In genomic region chr19:45079063-45079910, GRCh38 we compare ENCODE assay signal across 7 cellular contexts. TPM values are rescaled to one million over a fixed set of nuclear protein-coding genes. Genes with fewer than 3 reads are reported as not detected.
DNase-seq lines count a peak whose midpoint lies in the region; ATAC-seq and TF ChIP-seq lines count a peak whose summit lies in the region.

Gene GEMIN7, plus strand, starts transcription at chr19:45079260. Its CDS starts 10,855 bp downstream, at chr19:45090115.

- DNase-seq in Karpas-422: peak; percentile 94
- peak; percentile 38 to 61 for DNase-seq in SHP77 (lab: John Stamatoyannopoulos, UW)
- DNase-seq in activated gamma-delta T cell (lab: John Stamatoyannopoulos, UW): peak; percentile 67
- DNase-seq in foreskin keratinocyte: peak in 1 of 2 donors; percentile 45
- peak; percentile 37 for DNase-seq in stromal cell of bone marrow (ENCODE audit: low read depth)

- H2AFZ ChIP-seq in Karpas-422 (ENCODE audit: low read length) (peak within 1 kb of the TSS; percentile 57; the same call in 1 of the 2 replicates), neuron (ENCODE audit: low read depth, low read length) (peak within 1 kb of the TSS; percentile 91)

- H3K27me3 ChIP-seq in Karpas-422 (ENCODE audit: low read length) (no peaks in the 10 kb centered on the region), foreskin keratinocyte (no peaks in the 10 kb centered on the region), neuron (ENCODE audit: insufficient read depth, low read length) (peaks cover 4% of the 10 kb centered on the region)

- TF ChIP-seq CTCF in foreskin keratinocyte (conservative IDR thresholded peaks at IDR 0.05): peak; percentile 43

- H3K36me3 ChIP-seq in Karpas-422 (ENCODE audit: insufficient read depth, low read length) (peaks cover 30% of the 10 kb centered on the region), neuron (ENCODE audit: insufficient read depth, low read length) (peaks cover 8% of the 10 kb centered on the region)

- H3K4me3 ChIP-seq in Karpas-422 (ENCODE audit: low read length) (peak within 1 kb of the TSS; percentile 94), neuron (ENCODE audit: low read length) (peak within 1 kb of the TSS; percentile 99)

- H3K9ac ChIP-seq in Karpas-422 (ENCODE audit: low read length): peak within 1 kb of the TSS; percentile 98

- peaks cover 45% of the 10 kb centered on the region for H3K4me1 ChIP-seq in Karpas-422 (ENCODE audit: low read length)
- H3K4me1 ChIP-seq in foreskin keratinocyte: no peaks in the 10 kb centered on the region
- H3K4me1 ChIP-seq in neuron (ENCODE audit: insufficient read depth, low read length): peaks cover 22% of the 10 kb centered on the region

- peaks cover 81% of the 10 kb centered on the region for H3K79me2 ChIP-seq in Karpas-422 (ENCODE audit: low read length)

- H4K20me1 ChIP-seq in Karpas-422 (ENCODE audit: insufficient read depth, low read depth, low read length): peaks cover 21% of the 10 kb centered on the region

- H3K9me3 ChIP-seq in Karpas-422 (ENCODE audit: low read length): no peaks in the 10 kb centered on the region
- no peaks in the 10 kb centered on the region for H3K9me3 ChIP-seq in neuron (ENCODE audit: low read length)

- H3K4me2 ChIP-seq in Karpas-422 (ENCODE audit: low read depth, low read length, poor library complexity, severe bottlenecking): peak within 1 kb of the TSS; percentile 91

- H3K9me2 ChIP-seq in Karpas-422 (replicated peaks; ENCODE audit: insufficient read depth, low read length): no peaks in the 10 kb centered on the region

- peak within 1 kb of the TSS; percentile 96 for H3K27ac ChIP-seq in Karpas-422 (ENCODE audit: low read length)
- H3K27ac ChIP-seq in foreskin keratinocyte: peak within 1 kb of the TSS; percentile 65

- ATAC-seq in GM18520 (IDR thresholded peaks at IDR 0.05; ENCODE audit: unreplicated experiment) (peak; percentile 20), foreskin keratinocyte (peak; percentile 62)

RNA-seq across cellular contexts. Expression of gene GEMIN7, which starts in this region (rescaled TPM):
- 85.2 and 91.1 TPM in 2 replicates for total RNA-seq in Karpas-422 (2014; rRNA removed; shearing (Covaris generic); ENCODE audit: low replicate concordance)
- total RNA-seq in foreskin keratinocyte: 34.9 and 37.8 TPM in 2 replicates
- polyA plus RNA-seq in foreskin keratinocyte: 63.9 and 70.8 TPM in 2 replicates
